In genomic region chr7:102364394-102364886, GRCh38 we compare ENCODE assay signal across 1 cellular context.
TF ChIP-seq lines count a peak whose summit lies in the region.

No MANE protein-coding gene starts in this region.

TF ChIP-seq in K562, 482 proteins besides CTCF, POLR2A, EP300 and RAD21:
- TF ChIP-seq THAP12 (CRISPR knock-in tag; IDR thresholded peaks at IDR 0.05) = 0 out of 2 replicates have a peak, but pooled peaks have one; percentile 9
- TF ChIP-seq KAT7 (CRISPR knock-in tag; IDR thresholded peaks at IDR 0.05; ENCODE audit: borderline replicate concordance) = peak; percentile 51; the same call in 1 of the 2 replicates
- TF ChIP-seq ZNF263 (CRISPR knock-in tag; IDR thresholded peaks at IDR 0.05; ENCODE audit: borderline replicate concordance) = peak; percentile 88
- TF ChIP-seq MGA (IDR thresholded peaks at IDR 0.05) = peak; percentile 22; the same call in 1 of the 2 replicates
